1 cellular context compared by ENCODE assay signal in the genomic region with DNA sequence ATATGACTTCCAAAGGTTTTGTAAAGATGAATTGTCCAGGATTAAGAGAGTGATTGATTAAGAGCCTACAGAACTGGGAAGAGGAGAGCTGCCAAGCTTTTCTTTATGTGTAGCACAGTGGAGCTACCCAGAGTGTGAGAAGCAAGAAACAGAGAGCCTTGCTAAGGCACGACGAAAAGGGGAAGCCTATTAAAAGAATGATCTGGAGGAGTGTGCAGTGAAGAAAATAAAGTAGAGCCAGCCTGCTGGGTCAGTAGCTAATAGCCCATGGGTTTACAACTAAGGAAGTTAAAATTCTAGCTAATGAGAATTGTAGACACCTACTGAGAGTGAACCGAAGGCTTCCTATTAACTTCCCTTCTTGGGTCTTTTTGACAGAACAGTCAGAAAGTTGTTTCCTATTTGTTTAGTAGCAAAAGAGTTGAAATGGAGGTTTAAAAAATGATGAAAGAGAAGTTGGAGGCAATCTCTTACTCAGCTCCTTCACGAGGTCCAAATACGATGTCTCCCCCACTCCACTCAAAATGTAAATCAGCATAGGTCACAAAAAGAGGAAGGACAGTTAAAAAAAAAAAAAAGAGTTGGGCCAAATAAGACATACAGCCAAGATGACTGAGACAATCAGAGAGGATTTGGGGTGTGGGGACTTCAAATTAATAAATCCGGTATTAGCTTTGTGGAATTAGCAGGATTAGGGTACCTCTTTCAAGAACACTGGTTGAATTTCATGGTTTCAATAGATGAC.
TF ChIP-seq lines count a peak whose summit lies in the region.

No MANE protein-coding gene starts in this region.

TF ChIP-seq in neural cell, 6 proteins besides CTCF, POLR2A, EP300 and RAD21 (continued from another document):
- no peak for TF ChIP-seq SMC3 (conservative IDR thresholded peaks at IDR 0.05; ENCODE audit: poor library complexity)
- no peak for TF ChIP-seq EZH2 (IDR thresholded peaks at IDR 0.05; ENCODE audit: borderline replicate concordance, insufficient read depth, low read length, poor library complexity, severe bottlenecking)
- TF ChIP-seq POLR2AphosphoS5 (IDR thresholded peaks at IDR 0.05) = no peak
- no peak for TF ChIP-seq TAF1 (IDR thresholded peaks at IDR 0.05; ENCODE audit: low read depth)
- TF ChIP-seq, protein P1, sequence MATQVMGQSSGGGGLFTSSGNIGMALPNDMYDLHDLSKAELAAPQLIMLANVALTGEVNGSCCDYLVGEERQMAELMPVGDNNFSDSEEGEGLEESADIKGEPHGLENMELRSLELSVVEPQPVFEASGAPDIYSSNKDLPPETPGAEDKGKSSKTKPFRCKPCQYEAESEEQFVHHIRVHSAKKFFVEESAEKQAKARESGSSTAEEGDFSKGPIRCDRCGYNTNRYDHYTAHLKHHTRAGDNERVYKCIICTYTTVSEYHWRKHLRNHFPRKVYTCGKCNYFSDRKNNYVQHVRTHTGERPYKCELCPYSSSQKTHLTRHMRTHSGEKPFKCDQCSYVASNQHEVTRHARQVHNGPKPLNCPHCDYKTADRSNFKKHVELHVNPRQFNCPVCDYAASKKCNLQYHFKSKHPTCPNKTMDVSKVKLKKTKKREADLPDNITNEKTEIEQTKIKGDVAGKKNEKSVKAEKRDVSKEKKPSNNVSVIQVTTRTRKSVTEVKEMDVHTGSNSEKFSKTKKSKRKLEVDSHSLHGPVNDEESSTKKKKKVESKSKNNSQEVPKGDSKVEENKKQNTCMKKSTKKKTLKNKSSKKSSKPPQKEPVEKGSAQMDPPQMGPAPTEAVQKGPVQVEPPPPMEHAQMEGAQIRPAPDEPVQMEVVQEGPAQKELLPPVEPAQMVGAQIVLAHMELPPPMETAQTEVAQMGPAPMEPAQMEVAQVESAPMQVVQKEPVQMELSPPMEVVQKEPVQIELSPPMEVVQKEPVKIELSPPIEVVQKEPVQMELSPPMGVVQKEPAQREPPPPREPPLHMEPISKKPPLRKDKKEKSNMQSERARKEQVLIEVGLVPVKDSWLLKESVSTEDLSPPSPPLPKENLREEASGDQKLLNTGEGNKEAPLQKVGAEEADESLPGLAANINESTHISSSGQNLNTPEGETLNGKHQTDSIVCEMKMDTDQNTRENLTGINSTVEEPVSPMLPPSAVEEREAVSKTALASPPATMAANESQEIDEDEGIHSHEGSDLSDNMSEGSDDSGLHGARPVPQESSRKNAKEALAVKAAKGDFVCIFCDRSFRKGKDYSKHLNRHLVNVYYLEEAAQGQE (IDR thresholded peaks at IDR 0.05; ENCODE audit: borderline replicate concordance) = no peak
